ENCODE assay signal across 8 cellular contexts in the genomic region with DNA sequence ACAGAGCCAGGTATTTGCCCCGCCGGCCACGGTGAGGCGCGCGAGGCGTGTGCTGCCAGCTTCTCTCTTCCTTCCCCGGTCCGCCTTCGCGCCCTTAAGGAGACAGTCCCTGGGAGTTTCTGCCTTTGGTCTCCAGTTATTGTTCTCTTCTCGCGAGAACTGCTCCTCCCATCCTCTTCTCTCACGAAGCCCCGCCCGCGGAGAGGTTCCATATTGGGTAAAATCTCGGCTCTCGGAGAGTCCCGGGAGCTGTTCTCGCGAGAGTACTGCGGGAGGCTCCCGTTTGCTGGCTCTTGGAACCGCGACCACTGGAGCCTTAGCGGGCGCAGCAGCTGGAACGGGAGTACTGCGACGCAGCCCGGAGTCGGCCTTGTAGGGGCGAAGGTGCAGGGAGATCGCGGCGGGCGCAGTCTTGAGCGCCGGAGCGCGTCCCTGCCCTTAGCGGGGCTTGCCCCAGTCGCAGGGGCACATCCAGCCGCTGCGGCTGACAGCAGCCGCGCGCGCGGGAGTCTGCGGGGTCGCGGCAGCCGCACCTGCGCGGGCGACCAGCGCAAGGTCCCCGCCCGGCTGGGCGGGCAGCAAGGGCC. TPM values are rescaled to one million over a fixed set of nuclear protein-coding genes. Genes with fewer than 3 reads are reported as not detected.
DNase-seq lines count a peak whose midpoint lies in the region; ATAC-seq and TF ChIP-seq lines count a peak whose summit lies in the region.

A gene (plus strand): TSS at position 308 of the 587 bp plus-strand sequence. CDS start 350 bp downstream, outside the sequence.

- H3K27ac Mint-ChIP-seq in T-helper 17 cell (peak within 1 kb of the TSS; percentile 91), progenitor cell of endocrine pancreas (peak within 1 kb of the TSS; percentile 93)

- ATAC-seq in GM18498 (IDR thresholded peaks at IDR 0.05; ENCODE audit: unreplicated experiment): peak; percentile 89
- peak; percentile 87 for ATAC-seq in HG02938 (IDR thresholded peaks at IDR 0.05; ENCODE audit: unreplicated experiment)
- ATAC-seq in T-helper 17 cell: peak; percentile 89
- ATAC-seq in left cardiac atrium: peak; percentile 92 to 95

- peaks cover 21% of the 10 kb centered on the region for H3K27me3 Mint-ChIP-seq in T-helper 17 cell
- H3K27me3 Mint-ChIP-seq in progenitor cell of endocrine pancreas: peaks cover 17% of the 10 kb centered on the region

- H3K4me1 Mint-ChIP-seq in T-helper 17 cell: peaks cover 32% of the 10 kb centered on the region
- H3K4me1 Mint-ChIP-seq in progenitor cell of endocrine pancreas (ENCODE audit: low read depth): peaks cover 38% of the 10 kb centered on the region

- peaks cover 2% of the 10 kb centered on the region for H3K36me3 Mint-ChIP-seq in T-helper 17 cell (ENCODE audit: low read depth)
- peaks cover 1% of the 10 kb centered on the region for H3K36me3 Mint-ChIP-seq in progenitor cell of endocrine pancreas (ENCODE audit: insufficient read depth)

- peak; percentile 72 for TF ChIP-seq CTCF in progenitor cell of endocrine pancreas (IDR thresholded peaks at IDR 0.05; ENCODE audit: unreplicated experiment)

- H3K4me3 Mint-ChIP-seq in T-helper 17 cell (peak within 1 kb of the TSS; percentile 95), progenitor cell of endocrine pancreas (ENCODE audit: low read depth) (peak within 1 kb of the TSS; percentile 85)

- intact Hi-C loops in left cardiac atrium (cut with DNase I): loop anchor here (1.0 to 10.0 kb wide), 4 partner anchors 67 to 170 kb away; a partner anchor contains a TSS

- DNase-seq in NCI-H1694 treated with DMSO at 0.1 percent for 48 hours (lab: John Stamatoyannopoulos, UW): peak; percentile 98
- peak; percentile 93 to 97 (median 96) for DNase-seq in T-helper 17 cell
- DNase-seq in amygdala (lab: John Stamatoyannopoulos, UW): peak; percentile 47 to 99 (median 97)
- DNase-seq in left cardiac atrium: peak; percentile 99
- DNase-seq in progenitor cell of endocrine pancreas (ENCODE audit: low spot score, unreplicated experiment): peak; percentile 98
- peak; percentile 100 for DNase-seq in ureter (ENCODE audit: low spot score)

- no peaks in the 10 kb centered on the region for H3K9me3 ChIP-seq in T-helper 17 cell (ENCODE audit: control insufficient read depth, low read length, poor library complexity, severe bottlenecking)

- no peaks in the 10 kb centered on the region for H3K9me3 Mint-ChIP-seq in progenitor cell of endocrine pancreas (ENCODE audit: low read depth)

RNA-seq across cellular contexts. Expression of the gene that starts here (rescaled TPM):
- total RNA-seq in T-helper 17 cell (10 to 100 TPM; 43.7 to 48.1 TPM), left cardiac atrium (10 to 100 TPM; 36.1 to 38.4 TPM), progenitor cell of endocrine pancreas (43.3 and 43.7 TPM in 2 replicates), ureter (56.0 TPM)

Comparison
In these comparisons a context has a peak if more than half of its experiments do, and no peak if none do; other contexts are left out.
1. Peak in every context shown above with its lines: DNase-seq and ATAC-seq.